Comparison of ENCODE assay signal across 8 cellular contexts in genomic region chr2:58046335-58046584, GRCh38. TPM values are rescaled to one million over a fixed set of nuclear protein-coding genes. Genes with fewer than 3 reads are reported as not detected.
DNase-seq lines count a peak whose midpoint lies in the region; ATAC-seq and TF ChIP-seq lines count a peak whose summit lies in the region.

No MANE protein-coding gene starts in this region.

- no peaks in the 10 kb centered on the region for H3K36me3 ChIP-seq in Peyer's patch

- no peaks in the 10 kb centered on the region for H3K9me3 ChIP-seq in Peyer's patch

- TF ChIP-seq POLR2A in Peyer's patch (IDR thresholded peaks at IDR 0.05): no peak

- H3K4me3 ChIP-seq in Peyer's patch: peak overlapping the region; percentile 61 to 81 (median 78)
- peak overlapping the region; percentile 77 for H3K4me3 ChIP-seq in fibroblast of villous mesenchyme (ENCODE audit: low read depth, low read length)

- H3K27me3 ChIP-seq in Peyer's patch: no peaks in the 10 kb centered on the region

- DNase-seq in Peyer's patch (no peak), fibroblast of villous mesenchyme (ENCODE audit: low read depth) (no peak), pulmonary artery endothelial cell (ENCODE audit: low read depth, low spot score) (peak; percentile 10), NCI-H2171 (lab: John Stamatoyannopoulos, UW) (no peak), NOMO-1 treated with dmso at 0.1 percent for 144 hours (lab: John Stamatoyannopoulos, UW; ENCODE audit: unreplicated experiment) (no peak)

- H3K4me1 ChIP-seq in Peyer's patch: peaks cover 0 to 9% (median 0%) of the 10 kb centered on the region in 4 donors

- peak overlapping the region; percentile 88 to 95 (median 94) for H3K27ac ChIP-seq in Peyer's patch

- ATAC-seq in GM21528 (IDR thresholded peaks at IDR 0.05; ENCODE audit: low FRiP score, unreplicated experiment) (peak; percentile 27), GM21367 (IDR thresholded peaks at IDR 0.05; ENCODE audit: unreplicated experiment) (no peak), HG02852 (IDR thresholded peaks at IDR 0.05; ENCODE audit: unreplicated experiment) (no peak)

- no peak for TF ChIP-seq CTCF in Peyer's patch (IDR thresholded peaks at IDR 0.05)
- TF ChIP-seq CTCF in fibroblast of villous mesenchyme (IDR thresholded peaks at IDR 0.05; ENCODE audit: insufficient read depth, low read depth, low read length): no peak

RNA-seq across cellular contexts. Expression of gene VRK2, which starts 0.3 kb away (rescaled TPM):
- total RNA-seq in Peyer's patch (10 to 100 TPM in 3 of 4 donors, 1 to 10 TPM in 1; 5.7 to 17.3 (median 10.6) TPM), fibroblast of villous mesenchyme (26.7 and 29.4 TPM in 2 replicates), pulmonary artery endothelial cell (34.9 and 40.0 TPM in 2 replicates)
